23 cellular contexts compared by ENCODE assay signal in genomic region chr1:222523852-222524251, GRCh38. TPM values are rescaled to one million over a fixed set of nuclear protein-coding genes. Genes with fewer than 3 reads are reported as not detected.
"Had no signal": no experiment of that assay in that cellular context is flagged by ENCODE, and none has a peak within 500 bp of the region (broad histone marks: within the 10 kb centered on the region; RNA-seq: fewer than 3 reads in every experiment).

No MANE protein-coding gene starts in this region.

- H3K9me3 ChIP-seq: left ventricle myocardium inferior, sigmoid colon, upper lobe of right lung had no signal

- H3K4me3 Mint-ChIP-seq: activated CD4-positive, alpha-beta T cell treated with anti-CD3 and anti-CD28 coated beads, Interleukin-2, amount 10 ng/mL, durations not matched to agents 7 days and 5 days; activated CD8-positive, alpha-beta T cell treated with anti-CD3 and anti-CD28 coated beads, Interleukin-2, amount 10 ng/mL, durations not matched to agents 7 days and 5 days; activated naive CD4-positive, alpha-beta T cell treated with anti-CD3 and anti-CD28 coated beads, Interleukin-2, amount 10 ng/mL, durations not matched to agents 7 days and 5 days; activated naive CD8-positive, alpha-beta T cell treated with anti-CD3 and anti-CD28 coated beads, Interleukin-2, amount 50 U/mL, for 24 hours; activated T-cell treated with anti-CD3 and anti-CD28 coated beads, Interleukin-2, amount 50 U/mL, for 4 hours; nephron progenitor cell had no signal

- H3K9me3 Mint-ChIP-seq: activated naive CD4-positive, alpha-beta T cell treated with anti-CD3 and anti-CD28 coated beads, Interleukin-2, amount 10 ng/mL, durations not matched to agents 7 days and 5 days had no signal

- H3K36me3 Mint-ChIP-seq: activated naive CD4-positive, alpha-beta T cell treated with anti-CD3 and anti-CD28 coated beads, Interleukin-2, amount 10 ng/mL, durations not matched to agents 7 days and 5 days had no signal

- H3K27ac Mint-ChIP-seq: activated CD4-positive, alpha-beta T cell treated with anti-CD3 and anti-CD28 coated beads, Interleukin-2, amount 10 ng/mL, durations not matched to agents 7 days and 5 days; activated CD8-positive, alpha-beta T cell treated with anti-CD3 and anti-CD28 coated beads, Interleukin-2, amount 10 ng/mL, durations not matched to agents 7 days and 5 days; activated naive CD4-positive, alpha-beta T cell treated with anti-CD3 and anti-CD28 coated beads, Interleukin-2, amount 10 ng/mL, durations not matched to agents 7 days and 5 days; activated naive CD8-positive, alpha-beta T cell treated with anti-CD3 and anti-CD28 coated beads, Interleukin-2, amount 50 U/mL, for 24 hours; nephron progenitor cell had no signal

- H3K4me1 ChIP-seq: left ventricle myocardium inferior, sigmoid colon, spleen, upper lobe of right lung had no signal

- H3K27me3 ChIP-seq: brain microvascular endothelial cell, upper lobe of right lung had no signal

- H3K4me3 ChIP-seq: coronary artery, left ventricle myocardium inferior, sigmoid colon, spleen, upper lobe of right lung had no signal

- H3K36me3 ChIP-seq: brain microvascular endothelial cell, left ventricle myocardium inferior, sigmoid colon, spleen, upper lobe of right lung had no signal

- H3K27ac ChIP-seq: brain microvascular endothelial cell, coronary artery, left ventricle myocardium inferior, sigmoid colon, spleen, upper lobe of right lung had no signal

- H3K4me1 Mint-ChIP-seq: activated CD4-positive, alpha-beta T cell treated with anti-CD3 and anti-CD28 coated beads, Interleukin-2, amount 10 ng/mL, durations not matched to agents 7 days and 5 days; activated naive CD4-positive, alpha-beta T cell treated with anti-CD3 and anti-CD28 coated beads, Interleukin-2, amount 10 ng/mL, durations not matched to agents 7 days and 5 days; activated naive CD8-positive, alpha-beta T cell treated with anti-CD3 and anti-CD28 coated beads, Interleukin-2, amount 50 U/mL, for 24 hours had no signal

- DNase-seq: activated CD4-positive, alpha-beta T cell treated with anti-CD3 and anti-CD28 coated beads, Interleukin-2, amount 10 ng/mL, durations not matched to agents 7 days and 5 days; activated CD8-positive, alpha-beta T cell treated with anti-CD3 and anti-CD28 coated beads, Interleukin-2, amount 10 ng/mL, durations not matched to agents 7 days and 5 days; activated naive CD4-positive, alpha-beta T cell treated with anti-CD3 and anti-CD28 coated beads, Interleukin-2, amount 10 ng/mL, durations not matched to agents 7 days and 5 days; activated naive CD8-positive, alpha-beta T cell treated with anti-CD3 and anti-CD28 coated beads, Interleukin-2, amount 50 U/mL, for 24 hours; activated T-cell treated with anti-CD3 and anti-CD28 coated beads, Interleukin-2, amount 50 U/mL, for 4 hours; aorta; brain microvascular endothelial cell; central memory CD4-positive, alpha-beta T cell; kidney glomerular epithelial cell; left ventricle myocardium inferior; mammary epithelial cell; midbrain; nephron progenitor cell; nucleus accumbens; posterior cingulate gyrus; sigmoid colon; spleen; stimulated activated naive CD4-positive, alpha-beta T cell; T1000; upper lobe of right lung had no signal

- ATAC-seq: activated CD8-positive, alpha-beta T cell treated with anti-CD3 and anti-CD28 coated beads, Interleukin-2, amount 10 ng/mL, durations not matched to agents 7 days and 5 days; activated naive CD8-positive, alpha-beta T cell treated with anti-CD3 and anti-CD28 coated beads, Interleukin-2, amount 50 U/mL, for 24 hours; activated T-cell treated with anti-CD3 and anti-CD28 coated beads, Interleukin-2, amount 50 U/mL, for 4 hours; upper lobe of right lung had no signal

RNA-seq across cellular contexts. Expression of gene HHIPL2, which starts 24.1 kb away (rescaled TPM):
- total RNA-seq: epithelial cell of proximal tubule, left ventricle myocardium inferior, mammary epithelial cell, myocyte, sigmoid colon, upper lobe of right lung had no signal
